Comparison of ENCODE assay signal across 25 cellular contexts in the genomic region with DNA sequence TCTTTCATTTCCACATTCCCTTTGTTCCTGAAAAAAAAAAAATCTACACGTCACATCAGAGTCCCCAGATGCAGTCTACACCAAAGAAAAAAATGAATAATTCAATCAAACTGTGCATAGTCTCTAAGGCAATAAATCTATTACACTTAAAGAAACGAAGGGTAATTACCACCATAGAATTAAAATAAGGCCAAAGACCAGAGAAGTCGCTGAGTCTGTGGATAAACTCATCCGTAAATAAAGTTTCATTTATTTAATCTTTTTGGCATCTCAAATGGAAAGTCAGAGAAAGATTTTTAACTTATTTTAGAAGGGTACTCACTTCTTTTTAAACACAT.
A peak's percentile ranks its signal among the peaks of the same experiment; 100 is the strongest.
DNase-seq lines count a peak whose midpoint lies in the region; ATAC-seq, FAIRE-seq and TF ChIP-seq lines count a peak whose summit lies in the region.
"Had no signal": no experiment of that assay in that cellular context is flagged by ENCODE, and none has a peak within 500 bp of the region (broad histone marks: within the 10 kb centered on the region; RNA-seq: fewer than 3 reads in every experiment).

No MANE protein-coding gene starts in this region.

- H3K79me2 ChIP-seq in SK-N-SH (ENCODE audit: insufficient read depth) = no peaks in the 10 kb centered on the region
- no peaks in the 10 kb centered on the region for H3K79me2 ChIP-seq in H9 (ENCODE audit: insufficient read depth, low read length)
- H3K79me2 ChIP-seq in H1 (ENCODE audit: control insufficient read depth in 1 of 2, insufficient read depth in 2 of 2, low read length in 2 of 2) = no peaks in the 10 kb centered on the region
- no peaks in the 10 kb centered on the region for H3K79me2 ChIP-seq in neural progenitor cell (ENCODE audit: low read depth)

- DNase-seq in SK-N-SH (no peak), H9 (no peak), H1 (ENCODE audit: low read depth in 1 of 2, low spot score in 2 of 2) (no peak), neural progenitor cell (ENCODE audit: low spot score) (no peak), LoVo (ENCODE audit: low spot score) (no peak), erythroblast (lab: John Stamatoyannopoulos, UW) (no peak)
- DNase-seq in activated CD4-positive, CD25-positive, alpha-beta regulatory T cell treated with anti-CD3 and anti-CD28 coated beads, Interleukin-2, amount 50 U/mL, for 72 hours = no peak
- DNase-seq: 8988T; activated CD4-positive, alpha-beta T cell treated with anti-CD3 and anti-CD28 coated beads for 4 hours; activated naive CD8-positive, alpha-beta T cell treated with anti-CD3 and anti-CD28 coated beads, Interleukin-2, amount 10 ng/mL, durations not matched to agents 7 days and 5 days; AML-193; colonic mucosa; KG1; NCI-H146; NCI-H2171; RPMI8226; stimulated activated CD4-positive, alpha-beta T cell treated with anti-CD3 and anti-CD28 coated beads, Interleukin-2, amount 100 ng/mL, for 24 hours had no signal

- H3K79me1 ChIP-seq in H9 (ENCODE audit: insufficient read depth, low read depth, low read length, poor library complexity, severe bottlenecking) (no peaks in the 10 kb centered on the region), H1 (ENCODE audit: low read depth, low read length) (no peaks in the 10 kb centered on the region)

- H3K14ac ChIP-seq in H9 (ENCODE audit: insufficient read depth, low read length) = no peak overlapping the region
- H3K14ac ChIP-seq in H1 (ENCODE audit: insufficient read length) = no peak overlapping the region

- H3K27me3 Mint-ChIP-seq in H9 (ENCODE audit: low read depth) (peaks cover 18% of the 10 kb centered on the region), neural progenitor cell (ENCODE audit: insufficient read depth, low read depth) (peaks cover 36% of the 10 kb centered on the region)

- CTCF ChIA-PET in SK-N-SH (lab: Yijun Ruan, JAX) (interaction anchor here (1.1 to 4.7 kb wide), 10 partner anchors 19 to 1511 kb away, joined by 3 to 40 read pairs (median 6); no protein-coding TSS in a partner anchor), H1 (lab: Charles Lee; ENCODE audit: partially characterized antibody) (interaction anchor here (0.5 to 3.3 kb wide), 9 partner anchors 8 to 785 kb away, joined by 3 to 16 read pairs (median 3); no protein-coding TSS in a partner anchor)

- no peaks in the 10 kb centered on the region for H3F3A ChIP-seq in SK-N-SH (replicated peaks; ENCODE audit: insufficient read depth)
- peaks cover 20% of the 10 kb centered on the region for H3F3A ChIP-seq in neural progenitor cell (ENCODE audit: low read depth)

- H4K91ac ChIP-seq in H9 (ENCODE audit: insufficient read length, low read depth, low read length) (no peak overlapping the region), H1 (replicated peaks; ENCODE audit: insufficient read length, low read length) (no peak overlapping the region)

- H2BK15ac ChIP-seq in H9 (ENCODE audit: low read depth, low read length) = no peak overlapping the region
- H2BK15ac ChIP-seq in H1 (ENCODE audit: low read length) = no peak overlapping the region

- H3K56ac ChIP-seq in H9 (ENCODE audit: insufficient read length, low read depth, low read length) (no peak overlapping the region), H1 (replicated peaks; ENCODE audit: insufficient read length, low read depth, low read length) (no peak overlapping the region)

- H2BK12ac ChIP-seq in H9 (ENCODE audit: insufficient read length, low read depth, low read length) (no peak overlapping the region), H1 (ENCODE audit: low read depth, low read length) (no peak overlapping the region)

- H3K9ac ChIP-seq in SK-N-SH (no peak overlapping the region), H9 (ENCODE audit: extremely low read depth, insufficient read length, low read length) (no peak overlapping the region), H1 (replicated peaks in 1 of 4; ENCODE audit: extremely low read depth in 1 of 4, low read depth in 3 of 4, low read length in 3 of 4) (no peak overlapping the region), neural progenitor cell (no peak overlapping the region)

- no peaks in the 10 kb centered on the region; a peak in 1 of 5 replicates for H3K9me3 Mint-ChIP-seq in H9
- no peaks in the 10 kb centered on the region for H3K9me3 Mint-ChIP-seq in neural progenitor cell
- H3K9me3 Mint-ChIP-seq: activated naive CD8-positive, alpha-beta T cell treated with anti-CD3 and anti-CD28 coated beads, Interleukin-2, amount 10 ng/mL, durations not matched to agents 7 days and 5 days; natural killer cell treated with Interleukin-12 subunit alpha and Interleukin-12 subunit beta and Interleukin-15 and Interleukin-18, amount 100 ng/mL, for 72 hours; stimulated activated effector memory CD8-positive, alpha-beta T cell treated with anti-CD3 and anti-CD28 coated beads, Interleukin-12 subunit alpha, Interleukin-12 subunit beta, amount 100 ng/mL, for 72 hours had no signal

- H2BK5ac ChIP-seq in H9 (ENCODE audit: insufficient read length, low read length) (no peak overlapping the region), H1 (ENCODE audit: low read depth, low read length) (no peak overlapping the region)

- TF ChIP-seq CTCF in SK-N-SH (IDR thresholded peaks at IDR 0.05) (no peak), H9 (conservative IDR thresholded peaks at IDR 0.05) (no peak), H1 (IDR thresholded peaks at IDR 0.05; ENCODE audit: control extremely low read depth in 1 of 3, insufficient read depth in 1 of 3, low read depth in 1 of 3, low read length in 3 of 3) (no peak), neural progenitor cell (IDR thresholded peaks at IDR 0.05) (no peak)

- H3K4ac ChIP-seq in H9 (ENCODE audit: low read depth, low read length) = no peak overlapping the region
- no peak overlapping the region for H3K4ac ChIP-seq in H1 (replicated peaks; ENCODE audit: insufficient read length, low read depth, low read length)

- H3K27me3 ChIP-seq in SK-N-SH (ENCODE audit: insufficient read depth) (peaks cover 45% of the 10 kb centered on the region), H9 (ENCODE audit: insufficient read depth, low read length) (peaks cover 71% of the 10 kb centered on the region), H1 (replicated peaks in 1 of 4; ENCODE audit: control insufficient read depth in 3 of 4, extremely low read depth in 1 of 4, insufficient read depth in 3 of 4, low read length in 3 of 4) (peaks cover 56 to 89% (median 79%) of the 10 kb centered on the region in 4 experiments), neural progenitor cell (peaks cover 100% of the 10 kb centered on the region)

- no peak overlapping the region for H3K27ac Mint-ChIP-seq in H9
- H3K27ac Mint-ChIP-seq in neural progenitor cell = no peak overlapping the region
- H3K27ac Mint-ChIP-seq: activated naive CD8-positive, alpha-beta T cell treated with anti-CD3 and anti-CD28 coated beads, Interleukin-2, amount 10 ng/mL, durations not matched to agents 7 days and 5 days; natural killer cell treated with Interleukin-12 subunit alpha and Interleukin-12 subunit beta and Interleukin-15 and Interleukin-18, amount 100 ng/mL, for 72 hours; stimulated activated effector memory CD8-positive, alpha-beta T cell treated with anti-CD3 and anti-CD28 coated beads, Interleukin-12 subunit alpha, Interleukin-12 subunit beta, amount 100 ng/mL, for 72 hours had no signal

- 12% methylated on average over 4 of the region's 4 CpGs for WGBS in SK-N-SH (ENCODE audit: low lambda C conversion rate)
- WGBS in H9 (ENCODE audit: extremely low coverage, insufficient read length, low lambda C conversion rate) = no CpG with 5 or more reads among the region's 4 CpGs
- WGBS in H1 (ENCODE audit: extremely low coverage in 1 of 2, insufficient coverage in 1 of 2, insufficient read length in 1 of 2, insufficient replicate concordance in 2 of 2, low coverage in 1 of 2, low lambda C conversion rate in 2 of 2, missing lambda C conversion rate in 1 of 2), 2 experiments = 11% methylated on average over 4 of the region's 4 CpGs; no CpG with 5 or more reads in 1 of the 2 experiments

- H3K36me3 Mint-ChIP-seq in H9 (ENCODE audit: insufficient read depth in 1 of 3, low read depth in 3 of 3) (no peaks in the 10 kb centered on the region), neural progenitor cell (no peaks in the 10 kb centered on the region)
- H3K36me3 Mint-ChIP-seq: stimulated activated effector memory CD8-positive, alpha-beta T cell treated with anti-CD3 and anti-CD28 coated beads, Interleukin-12 subunit alpha, Interleukin-12 subunit beta, amount 100 ng/mL, for 72 hours had no signal

- H3K23me2 ChIP-seq in H9 (ENCODE audit: insufficient read length, low read depth, low read length, poor library complexity, severe bottlenecking) (peaks cover 24% of the 10 kb centered on the region), H1 (ENCODE audit: low read depth, low read length) (peaks cover 14% of the 10 kb centered on the region)

- H3K4me3 Mint-ChIP-seq in H9 = peak overlapping the region in 1 of 2 experiments; percentile 42; a peak in 2 of 5 replicates
- peak overlapping the region; percentile 94 for H3K4me3 Mint-ChIP-seq in neural progenitor cell
- H3K4me3 Mint-ChIP-seq: activated naive CD8-positive, alpha-beta T cell treated with anti-CD3 and anti-CD28 coated beads, Interleukin-2, amount 10 ng/mL, durations not matched to agents 7 days and 5 days had no signal

- H3K4me3 ChIP-seq in SK-N-SH (ENCODE audit: low read depth in 2 of 2, low read length in 1 of 2) = peak overlapping the region in 1 of 2 experiments; percentile 54; a peak in 1 of 4 replicates
- H3K4me3 ChIP-seq in H1 (ENCODE audit: extremely low read depth in 1 of 4, insufficient read depth in 2 of 4, low read depth in 3 of 4, low read length in 4 of 4) = no peak overlapping the region
- H3K4me3 ChIP-seq in neural progenitor cell = peak overlapping the region; percentile 57
- H3K4me3 ChIP-seq: colonic mucosa, left lung had no signal

- H4K20me1 ChIP-seq in SK-N-SH (ENCODE audit: insufficient read depth) (no peaks in the 10 kb centered on the region), H9 (ENCODE audit: control insufficient read depth, insufficient read depth, insufficient read length) (peaks cover 3% of the 10 kb centered on the region), H1 (replicated peaks in 1 of 2; ENCODE audit: control insufficient read depth in 1 of 2, insufficient read depth in 2 of 2, low read length in 2 of 2) (peaks cover 12 to 21% of the 10 kb centered on the region in 2 experiments), neural progenitor cell (ENCODE audit: low read depth) (peaks cover 7% of the 10 kb centered on the region)

- no peak overlapping the region for H3T11ph ChIP-seq in H9 (ENCODE audit: low read length)

- POLR2A ChIA-PET in SK-N-SH (lab: Yijun Ruan, JAX) (interaction anchor here (2.0 kb wide), 1 partner anchor 1027 kb away, joined by 9 read pairs; no protein-coding TSS in a partner anchor), H1 (lab: Charles Lee; ENCODE audit: partially characterized antibody) (no interaction called here)

- H3K9me3 ChIP-seq in SK-N-SH (no peaks in the 10 kb centered on the region), H9 (ENCODE audit: control insufficient read depth, low read depth, low read length) (no peaks in the 10 kb centered on the region), H1 (ENCODE audit: insufficient read depth in 2 of 2, low read depth in 1 of 2, low read length in 1 of 2) (no peaks in the 10 kb centered on the region), neural progenitor cell (ENCODE audit: low read depth) (no peaks in the 10 kb centered on the region)
- H3K9me3 ChIP-seq: colonic mucosa, left lung, thoracic aorta had no signal

- H2AK5ac ChIP-seq in H9 (ENCODE audit: insufficient read length, low read length) (no peak overlapping the region), H1 (ENCODE audit: low read depth, low read length) (0 out of 2 replicates have a peak overlapping the region, but pooled peaks have one; percentile 69)

- H3K23ac ChIP-seq in H9 (ENCODE audit: insufficient read length, low read depth, low read length) (no peak overlapping the region), H1 (ENCODE audit: insufficient read length) (no peak overlapping the region)

- no peak overlapping the region for H3K18ac ChIP-seq in H9 (ENCODE audit: insufficient read length, low read depth, low read length)
- H3K18ac ChIP-seq in H1 (ENCODE audit: extremely low read depth, low read length) = no peak overlapping the region

- TF ChIP-seq POLR2A in H1 (IDR thresholded peaks at IDR 0.05; ENCODE audit: control extremely low read depth in 1 of 2, low read depth in 2 of 2, low read length in 2 of 2) (no peak), erythroblast (IDR thresholded peaks at IDR 0.05; ENCODE audit: low read length) (no peak)

- H3K4me2 ChIP-seq in SK-N-SH (no peak overlapping the region), H9 (ENCODE audit: insufficient read depth, insufficient read length, low read length) (peak overlapping the region; percentile 10), H1 (ENCODE audit: insufficient read depth in 1 of 2, low read depth in 2 of 2, low read length in 2 of 2) (no peak overlapping the region; a peak in 1 of 4 replicates), neural progenitor cell (peak overlapping the region; percentile 96)

- H2AFZ ChIP-seq in SK-N-SH (ENCODE audit: low read depth) = no peak overlapping the region
- H2AFZ ChIP-seq in H9 (ENCODE audit: low read length) = no peak overlapping the region
- H2AFZ ChIP-seq in H1 (ENCODE audit: low read length) = no peak overlapping the region
- H2AFZ ChIP-seq in neural progenitor cell (replicated peaks) = no peak overlapping the region

- peak overlapping the region in 1 of 2 experiments; percentile 36; a peak in 1 of 4 replicates for H3K27ac ChIP-seq in SK-N-SH (ENCODE audit: low read depth in 2 of 2, low read length in 1 of 2)
- no peak overlapping the region for H3K27ac ChIP-seq in H9 (ENCODE audit: insufficient read length, low read depth, low read length)
- no peak overlapping the region for H3K27ac ChIP-seq in H1 (ENCODE audit: low read depth, low read length)
- no peak overlapping the region for H3K27ac ChIP-seq in neural progenitor cell
- H3K27ac ChIP-seq: colonic mucosa, left lung, skin epidermis, thoracic aorta had no signal

- H3K4me1 ChIP-seq in SK-N-SH (ENCODE audit: control insufficient read depth in 1 of 2, insufficient read depth in 2 of 2, low read depth in 1 of 2, low read length in 1 of 2) (peaks cover 0 to 23% of the 10 kb centered on the region in 2 experiments; a peak in 2 of 4 replicates), H9 (ENCODE audit: insufficient read depth, low read length) (no peaks in the 10 kb centered on the region), H1 (replicated peaks in 1 of 4; ENCODE audit: control insufficient read depth in 3 of 4, insufficient read depth in 4 of 4, low read length in 3 of 4) (peaks cover 0 to 21% (median 5%) of the 10 kb centered on the region in 4 experiments; a peak in 5 of 7 replicates), neural progenitor cell (peaks cover 39% of the 10 kb centered on the region)

- TF ChIP-seq RAD21 in SK-N-SH (IDR thresholded peaks at IDR 0.05; ENCODE audit: low read length) (no peak), H1 (IDR thresholded peaks at IDR 0.05 in 1 of 2, conservative IDR thresholded peaks at IDR 0.05 in 1 of 2; ENCODE audit: low read depth in 2 of 2, low read length in 2 of 2) (no peak)

- no peaks in the 10 kb centered on the region for H3K36me3 ChIP-seq in SK-N-SH (replicated peaks in 1 of 2; ENCODE audit: control insufficient read depth in 1 of 2, insufficient read depth in 2 of 2, low read length in 1 of 2)
- H3K36me3 ChIP-seq in H1 (ENCODE audit: control insufficient read depth in 2 of 4, insufficient read depth in 4 of 4, low read length in 3 of 4) = peaks cover 0 to 6% (median 0%) of the 10 kb centered on the region in 4 experiments; a peak in 1 of 8 replicates
- H3K36me3 ChIP-seq in neural progenitor cell = no peaks in the 10 kb centered on the region
- H3K36me3 ChIP-seq: colonic mucosa, left lung, thoracic aorta had no signal

- H2BK20ac ChIP-seq in H9 (ENCODE audit: low read depth, low read length, poor library complexity, severe bottlenecking) (no peak overlapping the region), H1 (ENCODE audit: low read length) (no peak overlapping the region)

- no peak overlapping the region for H4K8ac ChIP-seq in H9 (replicated peaks; ENCODE audit: insufficient read length, low read depth, low read length)
- no peak overlapping the region for H4K8ac ChIP-seq in H1 (ENCODE audit: extremely low read depth, insufficient read depth, low read length)

- H2BK120ac ChIP-seq in H9 (ENCODE audit: low read depth, low read length, poor library complexity, severe bottlenecking) = no peak overlapping the region
- H2BK120ac ChIP-seq in H1 (replicated peaks; ENCODE audit: low read depth, low read length) = no peak overlapping the region

- H4K5ac ChIP-seq in H9 (ENCODE audit: insufficient read length, low read depth, low read length) (no peak overlapping the region), H1 (ENCODE audit: insufficient read length, low read depth, low read length) (no peak overlapping the region)

- H3K4me1 Mint-ChIP-seq in H9 = peaks cover 21 to 37% of the 10 kb centered on the region in 2 experiments
- H3K4me1 Mint-ChIP-seq in neural progenitor cell = peaks cover 34% of the 10 kb centered on the region

- no peak for TF ChIP-seq EP300 in SK-N-SH (IDR thresholded peaks at IDR 0.05; ENCODE audit: borderline replicate concordance in 1 of 2, low read depth in 1 of 2, low read length in 1 of 2)
- no peak for TF ChIP-seq EP300 in H1 (IDR thresholded peaks at IDR 0.05; ENCODE audit: borderline replicate concordance in 1 of 2, low read depth in 2 of 2, low read length in 2 of 2)

- FAIRE-seq in H1 (lab: Jason Lieb, UNC) = no peak
- FAIRE-seq: GM12891, GM19239 had no signal

- no peaks in the 10 kb centered on the region for H3K9me2 ChIP-seq in SK-N-SH

- ATAC-seq in SK-N-SH treated with all-trans-retinoic acid at 6 μM for 48 hours = no peak
- ATAC-seq: natural killer cell treated with Interleukin-12 subunit alpha and Interleukin-12 subunit beta and Interleukin-15 and Interleukin-18, amount 100 ng/mL, for 72 hours; stimulated activated effector memory CD8-positive, alpha-beta T cell treated with anti-CD3 and anti-CD28 coated beads, Interleukin-12 subunit alpha, Interleukin-12 subunit beta, amount 100 ng/mL, for 72 hours had no signal

Comparison
In these comparisons a context has a peak if more than half of its experiments do, and no peak if none do; other contexts are left out.
1. H3K4me2 ChIP-seq: peak in H9 (single experiment) and neural progenitor cell (single experiment); none in SK-N-SH (single experiment) and H1 (0 of 2).